In the genomic region with DNA sequence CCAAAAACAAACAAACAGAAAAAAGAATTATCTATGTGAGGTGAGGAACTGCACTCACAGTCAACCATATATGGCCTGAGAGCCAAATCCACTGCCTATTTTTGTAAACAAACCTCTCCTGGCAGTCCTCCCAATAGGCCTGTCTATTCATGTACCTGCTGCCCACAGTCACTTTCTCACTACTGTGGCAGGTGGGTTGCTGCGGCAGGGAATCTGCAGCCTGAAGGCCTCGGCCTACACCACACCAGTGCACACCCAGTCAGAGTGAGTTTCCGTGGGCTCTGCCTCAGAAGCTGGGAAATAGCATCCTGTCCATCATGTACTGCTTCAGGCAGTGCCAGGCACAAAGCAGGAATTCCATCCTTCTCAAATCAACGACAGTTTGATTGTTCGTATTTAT, we compare ENCODE assay signal across 26 cellular contexts.
"Had no signal": no experiment of that assay in that cellular context is flagged by ENCODE, and none has a peak within 500 bp of the region (broad histone marks: within the 10 kb centered on the region; RNA-seq: fewer than 3 reads in every experiment).

No MANE protein-coding gene starts in this region.

- H3K4me3 Mint-ChIP-seq: dendritic cell treated with granulocyte-macrophage colony-stimulating factor and Interleukin-4, amounts not matched to agents 40 ng/mL and 50 ng/mL, for 4 days; endodermal cell; immature natural killer cell; memory B cell; naive thymus-derived CD4-positive, alpha-beta T cell; nephron; neural progenitor cell; stimulated activated naive B cell treated with anti-CD40 and anti-IgM and Interleukin-4, amounts not matched to agents 10 μg/mL and 1 μg/mL and 100 μg/mL, for 72 hours; stimulated activated naive CD8-positive, alpha-beta T cell treated with anti-CD3 and anti-CD28 coated beads, Interleukin-15, Interleukin-2, amounts not matched to agents 100 ng/mL and 50 ng/mL, for 24 hours had no signal

- H3K4me1 Mint-ChIP-seq: endodermal cell; immature natural killer cell; memory B cell; naive thymus-derived CD4-positive, alpha-beta T cell had no signal

- H3K36me3 ChIP-seq: colonic mucosa, neural progenitor cell had no signal

- ATAC-seq: left ventricle myocardium superior; mucosa of descending colon; naive thymus-derived CD4-positive, alpha-beta T cell; right lobe of liver; stimulated activated naive B cell treated with anti-CD40 and anti-IgM and Interleukin-4, amounts not matched to agents 10 μg/mL and 1 μg/mL and 100 μg/mL, for 72 hours had no signal

- H3K27ac Mint-ChIP-seq: dendritic cell treated with granulocyte-macrophage colony-stimulating factor and Interleukin-4, amounts not matched to agents 40 ng/mL and 50 ng/mL, for 4 days; endodermal cell; memory B cell; nephron; neural progenitor cell; progenitor cell of endocrine pancreas; stimulated activated naive B cell treated with anti-CD40 and anti-IgM and Interleukin-4, amounts not matched to agents 10 μg/mL and 1 μg/mL and 100 μg/mL, for 72 hours; stimulated activated naive CD8-positive, alpha-beta T cell treated with anti-CD3 and anti-CD28 coated beads, Interleukin-15, Interleukin-2, amounts not matched to agents 100 ng/mL and 50 ng/mL, for 24 hours had no signal

- H3K4me3 ChIP-seq: colonic mucosa, esophagus squamous epithelium, lower lobe of right lung, mucosa of descending colon, neural progenitor cell, right lobe of liver, thoracic aorta, transverse colon, vagina had no signal

- H3K27ac ChIP-seq: colonic mucosa, esophagus squamous epithelium, lower lobe of right lung, neural progenitor cell, parathyroid adenoma, right lobe of liver, thoracic aorta, transverse colon had no signal

- DNase-seq: colonic mucosa; effector CD8-positive, alpha-beta T cell; endodermal cell; erythroblast; esophagus squamous epithelium; hypothalamus; immature natural killer cell; left ventricle myocardium superior; lower lobe of right lung; mucosa of descending colon; naive thymus-derived CD4-positive, alpha-beta T cell; right lobe of liver; small intestine; stimulated activated CD4-positive, alpha-beta T cell treated with anti-CD3 and anti-CD28 coated beads, Interleukin-15, amount 100 ng/mL, for 24 hours; stimulated activated CD4-positive, alpha-beta T cell treated with anti-CD3 and anti-CD28 coated beads, Interleukin-2, amount 100 ng/mL, for 48 hours; stimulated activated naive B cell treated with anti-CD40 and anti-IgM and Interleukin-4, amounts not matched to agents 10 μg/mL and 1 μg/mL and 100 μg/mL, for 72 hours; transverse colon had no signal

- H3K27me3 Mint-ChIP-seq: dendritic cell treated with granulocyte-macrophage colony-stimulating factor and Interleukin-4, amounts not matched to agents 40 ng/mL and 50 ng/mL, for 4 days; memory B cell; naive thymus-derived CD4-positive, alpha-beta T cell; progenitor cell of endocrine pancreas; stimulated activated naive B cell treated with anti-CD40 and anti-IgM and Interleukin-4, amounts not matched to agents 10 μg/mL and 1 μg/mL and 100 μg/mL, for 72 hours; stimulated activated naive CD8-positive, alpha-beta T cell treated with anti-CD3 and anti-CD28 coated beads, Interleukin-15, Interleukin-2, amounts not matched to agents 100 ng/mL and 50 ng/mL, for 24 hours had no signal

- H3K4me1 ChIP-seq: colonic mucosa, lower lobe of right lung, neural progenitor cell, parathyroid adenoma, right lobe of liver had no signal

- H3K9me3 ChIP-seq: colonic mucosa, esophagus squamous epithelium, lower lobe of right lung, mucosa of descending colon, right lobe of liver, thoracic aorta, transverse colon, vagina had no signal

- H3K9me3 Mint-ChIP-seq: dendritic cell treated with granulocyte-macrophage colony-stimulating factor and Interleukin-4, amounts not matched to agents 40 ng/mL and 50 ng/mL, for 4 days; endodermal cell; immature natural killer cell; memory B cell; naive thymus-derived CD4-positive, alpha-beta T cell; nephron; neural progenitor cell; stimulated activated naive B cell treated with anti-CD40 and anti-IgM and Interleukin-4, amounts not matched to agents 10 μg/mL and 1 μg/mL and 100 μg/mL, for 72 hours; stimulated activated naive CD8-positive, alpha-beta T cell treated with anti-CD3 and anti-CD28 coated beads, Interleukin-15, Interleukin-2, amounts not matched to agents 100 ng/mL and 50 ng/mL, for 24 hours had no signal

- H3K27me3 ChIP-seq: colonic mucosa, esophagus squamous epithelium, neural progenitor cell, right lobe of liver, transverse colon, vagina had no signal
